ENCODE assay signal across 17 cellular contexts in the genomic region with DNA sequence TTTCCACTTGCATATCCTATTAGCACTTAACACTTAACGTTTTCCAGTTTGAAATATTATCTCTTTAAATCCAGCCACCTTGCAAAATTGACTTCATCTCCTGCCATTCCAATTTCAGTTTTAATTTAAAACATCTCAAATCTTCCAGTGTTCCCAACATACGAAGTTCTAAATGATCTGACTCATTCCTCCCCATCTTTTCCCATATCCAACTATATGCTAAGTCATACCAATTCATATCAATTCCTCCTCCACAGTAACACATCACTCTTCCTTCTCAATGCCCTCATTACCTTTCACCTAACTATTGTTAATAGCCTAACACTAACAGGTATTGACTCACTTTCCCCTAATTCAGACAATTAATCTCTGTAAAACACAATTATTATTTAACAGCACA. TPM values are rescaled to one million over a fixed set of nuclear protein-coding genes. Genes with fewer than 3 reads are reported as not detected.
DNase-seq lines count a peak whose midpoint lies in the region; ATAC-seq, FAIRE-seq and TF ChIP-seq lines count a peak whose summit lies in the region.
"Had no signal": no experiment of that assay in that cellular context is flagged by ENCODE, and none has a peak within 500 bp of the region (broad histone marks: within the 10 kb centered on the region; RNA-seq: fewer than 3 reads in every experiment).

No MANE protein-coding gene starts in this region.

- no peak overlapping the region for H3K4me3 ChIP-seq in A673 (ENCODE audit: low read depth, low read length, poor library complexity, severe bottlenecking)
- H3K4me3 ChIP-seq in CD8-positive, alpha-beta T cell (ENCODE audit: low read depth, low read length) = no peak overlapping the region
- no peak overlapping the region for H3K4me3 ChIP-seq in kidney (ENCODE audit: low read length in 2 of 2)

- BruUV-seq in A673 (replicated peaks; lab: Mats Ljungman, UMichigan) = TSS peak; percentile 7

- TF ChIP-seq CTCF in A673 (conservative IDR thresholded peaks at IDR 0.05; ENCODE audit: low read depth, low read length) (no peak), kidney (IDR thresholded peaks at IDR 0.05; ENCODE audit: borderline replicate concordance, extremely low read depth, insufficient read depth) (no peak)
- no peak for TF ChIP-seq CTCF in CD8-positive, alpha-beta T cell (IDR thresholded peaks at IDR 0.05)

- H3K27me3 ChIP-seq in A673 (replicated peaks; ENCODE audit: insufficient read depth, low read depth, low read length, poor library complexity) = no peaks in the 10 kb centered on the region
- H3K27me3 ChIP-seq in CD8-positive, alpha-beta T cell (ENCODE audit: insufficient read depth, low read length) = no peaks in the 10 kb centered on the region
- H3K27me3 ChIP-seq: foreskin keratinocyte, stomach had no signal

- no peaks in the 10 kb centered on the region for H3K27me3 Mint-ChIP-seq in CD8-positive, alpha-beta T cell (ENCODE audit: low read depth)
- H3K27me3 Mint-ChIP-seq in T-helper 17 cell = no peaks in the 10 kb centered on the region
- H3K27me3 Mint-ChIP-seq in immature natural killer cell (ENCODE audit: low read depth in 3 of 3) = peaks cover 4 to 17% (median 4%) of the 10 kb centered on the region in 3 donors

- peaks cover 50% of the 10 kb centered on the region for H3K36me3 Mint-ChIP-seq in CD8-positive, alpha-beta T cell
- H3K36me3 Mint-ChIP-seq in T-helper 17 cell (ENCODE audit: low read depth) (peaks cover 2% of the 10 kb centered on the region), immature natural killer cell (peaks cover 0 to 8% (median 0%) of the 10 kb centered on the region in 3 donors)

- no peaks in the 10 kb centered on the region for H3K9me3 Mint-ChIP-seq in CD8-positive, alpha-beta T cell
- no peaks in the 10 kb centered on the region for H3K9me3 Mint-ChIP-seq in immature natural killer cell

- H3K9ac ChIP-seq in kidney (ENCODE audit: low read length in 2 of 2) = no peak overlapping the region

- H3K36me3 ChIP-seq in A673 (ENCODE audit: insufficient read depth, low read length, poor library complexity, severe bottlenecking) (peaks cover 28% of the 10 kb centered on the region), kidney (ENCODE audit: control insufficient read depth in 1 of 2, insufficient read depth in 2 of 2, low read length in 2 of 2) (peaks cover 2 to 11% of the 10 kb centered on the region in 2 donors)
- peaks cover 16% of the 10 kb centered on the region for H3K36me3 ChIP-seq in CD8-positive, alpha-beta T cell (ENCODE audit: insufficient read depth, low read length)

- peaks cover 4% of the 10 kb centered on the region for H3K4me1 ChIP-seq in A673 (ENCODE audit: insufficient read depth, low read length, poor library complexity, severe bottlenecking)
- peaks cover 44% of the 10 kb centered on the region for H3K4me1 ChIP-seq in CD8-positive, alpha-beta T cell (ENCODE audit: insufficient read depth, low read length)
- peaks cover 4 to 8% of the 10 kb centered on the region in 2 donors for H3K4me1 ChIP-seq in kidney (ENCODE audit: control insufficient read depth in 1 of 2, insufficient read depth in 1 of 2, low read depth in 1 of 2, low read length in 2 of 2)

- intact Hi-C loops in A673 (cut with micrococcal nuclease; ENCODE audit: unreplicated experiment) (no loop called here), kidney (cut with DNase I) (loop anchor here (10.0 kb wide), 1 partner anchor 101 kb away; no protein-coding TSS in a partner anchor), left ventricle myocardium superior (cut with micrococcal nuclease) (no loop called here)
- intact Hi-C loops in CD8-positive, alpha-beta T cell (cut with DNase I, micrococcal nuclease) = loop anchor here (10.0 kb wide), 3 partner anchors 309 to 561 kb away; a partner anchor contains a TSS

- POLR2A ChIA-PET in A673 (lab: Charles Lee; ENCODE audit: low non-redundant PET) = no interaction called here
- POLR2A ChIA-PET in CD8-positive, alpha-beta T cell (lab: Charles Lee) = no interaction called here

- H3K9me3 ChIP-seq in A673 (ENCODE audit: low read depth, low read length, poor library complexity, severe bottlenecking) (no peaks in the 10 kb centered on the region), T-helper 17 cell (ENCODE audit: control insufficient read depth, low read length, poor library complexity, severe bottlenecking) (no peaks in the 10 kb centered on the region), kidney (ENCODE audit: control insufficient read depth in 1 of 2, low read length in 2 of 2) (no peaks in the 10 kb centered on the region)
- H3K9me3 ChIP-seq in CD8-positive, alpha-beta T cell (ENCODE audit: low read length) = no peaks in the 10 kb centered on the region
- H3K9me3 ChIP-seq: stomach had no signal

- CTCF ChIA-PET in A673 (lab: Charles Lee) = no interaction called here
- CTCF ChIA-PET in CD8-positive, alpha-beta T cell (lab: Charles Lee) = no interaction called here

- H3K4me3 Mint-ChIP-seq in CD8-positive, alpha-beta T cell = no peak overlapping the region
- H3K4me3 Mint-ChIP-seq in T-helper 17 cell (peak overlapping the region; percentile 74), immature natural killer cell (peak overlapping the region in 3 of 5 donors; percentile 43 to 98 (median 54))

- FAIRE-seq in kidney (lab: Jason Lieb, UNC) = no peak
- FAIRE-seq: HTR-8/SVneo, islet of Langerhans had no signal

- DNase-seq in A673 (ENCODE audit: low spot score) (no peak), T-helper 17 cell (no peak), immature natural killer cell (no peak), kidney glomerular epithelial cell (lab: John Stamatoyannopoulos, UW) (no peak), kidney (no peak), left ventricle myocardium superior (no peak)
- DNase-seq in CD8-positive, alpha-beta T cell = no peak
- DNase-seq: effector CD4-positive, alpha-beta T cell; foreskin keratinocyte; HCEC 1CT; NCI-H1105 treated with DMSO at 0.1 percent for 48 hours; OCI-M1; stimulated activated CD4-positive, alpha-beta T cell treated with anti-CD3 and anti-CD28 coated beads, Interleukin-4, amount 100 ng/mL, for 4 hours; stomach had no signal

- H3K27ac ChIP-seq in A673 (ENCODE audit: low read depth, low read length, poor library complexity, severe bottlenecking) (no peak overlapping the region), kidney (ENCODE audit: low read depth in 2 of 2, low read length in 2 of 2) (no peak overlapping the region)
- H3K27ac ChIP-seq in CD8-positive, alpha-beta T cell (ENCODE audit: low read depth, low read length) = peak overlapping the region; percentile 8
- H3K27ac ChIP-seq: foreskin keratinocyte had no signal

- peaks cover 48% of the 10 kb centered on the region for H3K4me1 Mint-ChIP-seq in CD8-positive, alpha-beta T cell (ENCODE audit: low read depth)
- H3K4me1 Mint-ChIP-seq in T-helper 17 cell (peaks cover 27% of the 10 kb centered on the region), immature natural killer cell (peaks cover 41 to 56% of the 10 kb centered on the region in 2 donors)

- no peak for ATAC-seq in CD8-positive, alpha-beta T cell
- ATAC-seq in T-helper 17 cell = no peak
- no peak for ATAC-seq in left ventricle myocardium superior
- no peak for ATAC-seq in GM18502 (IDR thresholded peaks at IDR 0.05; ENCODE audit: poor library complexity, unreplicated experiment)
- ATAC-seq: foreskin keratinocyte had no signal

- peak overlapping the region; percentile 99 for H3K27ac Mint-ChIP-seq in CD8-positive, alpha-beta T cell
- H3K27ac Mint-ChIP-seq in T-helper 17 cell = peak overlapping the region; percentile 96
- peak overlapping the region; percentile 96 to 99 (median 98) for H3K27ac Mint-ChIP-seq in immature natural killer cell

RNA-seq across cellular contexts. Expression of a gene that starts 2.8 kb away (rescaled TPM):
- 189 and 201 TPM in 2 replicates for total RNA-seq in A673 (2021)
- total RNA-seq in CD8-positive, alpha-beta T cell = 10 to 100 TPM; 30.9 to 32.6 TPM
- 10 to 100 TPM; 48.6 to 53.1 TPM for total RNA-seq in T-helper 17 cell
- 100 to 1,000 TPM; 115 to 146 (median 123) TPM for polyA plus RNA-seq in immature natural killer cell
- total RNA-seq in kidney = 71.4 TPM
- polyA plus RNA-seq in kidney (ENCODE audit: insufficient read depth, low read depth, low replicate concordance) = 91.1 TPM
- 50.8 TPM for total RNA-seq in left ventricle myocardium superior

RNA-seq across cellular contexts. Expression of a gene that starts 25.8 kb away (rescaled TPM):
- total RNA-seq in A673 (2021) (52.4 and 56.5 TPM in 2 replicates), T-helper 17 cell (1 to 10 TPM in 1 of 2 donors, under 1 TPM in 1; 0.57 to 2.6 TPM), kidney (169 TPM), left ventricle myocardium superior (117 TPM)
- under 1 TPM; 0.61 to 0.73 TPM for total RNA-seq in CD8-positive, alpha-beta T cell
- polyA plus RNA-seq in immature natural killer cell (1 to 10 TPM in 1 of 3 donors, under 1 TPM in 1, not detected in 1; 0.54 to 1.6 TPM), kidney (ENCODE audit: insufficient read depth, low read depth, low replicate concordance) (33.5 TPM)

RNA-seq across cellular contexts. Expression of a gene that starts 42.8 kb away (rescaled TPM):
- total RNA-seq in A673 (2021) (0.09 and 0.13 TPM in 2 replicates), T-helper 17 cell (not detected), kidney (6.7 TPM), left ventricle myocardium superior (30.4 TPM)
- total RNA-seq in CD8-positive, alpha-beta T cell = not detected
- polyA plus RNA-seq in immature natural killer cell (under 1 TPM in 2 of 3 donors, not detected in 1; 0.08 to 0.28 TPM), kidney (ENCODE audit: insufficient read depth, low read depth, low replicate concordance) (9.8 TPM)
- total RNA-seq: foreskin keratinocyte had no signal
- polyA plus RNA-seq: foreskin keratinocyte had no signal

Comparison
In these comparisons a context has a peak if more than half of its experiments do, and no peak if none do; other contexts are left out.
1. RNA of a gene that starts 25.8 kb away (total RNA-seq): 169 TPM in kidney (single experiment), 117 TPM in left ventricle myocardium superior (single experiment) and 52.4 to 56.5 TPM in A673; 0.57 to 2.6 TPM in T-helper 17 cell and 0.61 to 0.73 TPM in CD8-positive, alpha-beta T cell; every median in the first group is over 10 times any median in the second.
2. intact Hi-C loops: an anchor here in CD8-positive, alpha-beta T cell (10.0 kb wide) and kidney (10.0 kb wide); none called in A673 and left ventricle myocardium superior.
3. Peak in every context shown above with its lines, with median percentiles within 50 percentile points of each other: H3K27ac Mint-ChIP-seq.